ENCODE assay signal across 8 cellular contexts in genomic region chr19:45507864-45508680, GRCh38. TPM values are rescaled to one million over a fixed set of nuclear protein-coding genes. Genes with fewer than 3 reads are reported as not detected.
A peak's percentile ranks its signal among the peaks of the same experiment; 100 is the strongest.
DNase-seq lines count a peak whose midpoint lies in the region; ATAC-seq and TF ChIP-seq lines count a peak whose summit lies in the region.

No MANE protein-coding gene starts in this region.

- H3K4me3 ChIP-seq in DND-41 (ENCODE audit: low read depth in 1 of 2, low read length in 2 of 2) (peak overlapping the region; percentile 94 to 97), osteoblast (ENCODE audit: insufficient read depth, low read length) (peak overlapping the region; percentile 90)

- H3K4me2 ChIP-seq in DND-41 (ENCODE audit: insufficient read depth, low read length) (peak overlapping the region; percentile 99), osteoblast (ENCODE audit: insufficient read depth, low read length) (peak overlapping the region; percentile 100)

- H3K79me2 ChIP-seq in DND-41 (ENCODE audit: insufficient read depth, low read length) (peaks cover 23% of the 10 kb centered on the region), osteoblast (ENCODE audit: insufficient read depth, low read length) (peaks cover 55% of the 10 kb centered on the region)

- peak overlapping the region; percentile 90 for H3K9ac ChIP-seq in DND-41 (ENCODE audit: low read depth, low read length)

- ATAC-seq in DND-41 (ENCODE audit: insufficient read depth, low read depth) (no peak), foreskin keratinocyte (peak; percentile 13), GM19455 (IDR thresholded peaks at IDR 0.05; ENCODE audit: unreplicated experiment) (no peak), GM18502 (IDR thresholded peaks at IDR 0.05; ENCODE audit: poor library complexity, unreplicated experiment) (no peak)

- H2AFZ ChIP-seq in DND-41 (ENCODE audit: low read depth, low read length), result peak overlapping the region; percentile 3; the same call in 1 of the 2 replicates
- H2AFZ ChIP-seq in osteoblast (ENCODE audit: low read length), result peak overlapping the region; percentile 37

- no peaks in the 10 kb centered on the region for H3K9me3 ChIP-seq in DND-41 (ENCODE audit: insufficient read depth, low read length, severe bottlenecking)
- no peaks in the 10 kb centered on the region for H3K9me3 ChIP-seq in osteoblast (ENCODE audit: low read depth, low read length)

- peaks cover 27% of the 10 kb centered on the region for H3K4me1 ChIP-seq in DND-41 (ENCODE audit: insufficient read depth, low read length)
- H3K4me1 ChIP-seq in foreskin keratinocyte, result no peaks in the 10 kb centered on the region
- H3K4me1 ChIP-seq in osteoblast (ENCODE audit: insufficient read depth, low read length), result peaks cover 20% of the 10 kb centered on the region

- H4K20me1 ChIP-seq in DND-41 (ENCODE audit: insufficient read depth, low read length) (peaks cover 23% of the 10 kb centered on the region; the same call in 1 of the 2 replicates), osteoblast (ENCODE audit: insufficient read depth, low read length) (peaks cover 29% of the 10 kb centered on the region)

- no peaks in the 10 kb centered on the region for H3K36me3 ChIP-seq in DND-41 (ENCODE audit: insufficient read depth, low read length)
- peaks cover 6% of the 10 kb centered on the region for H3K36me3 ChIP-seq in osteoblast (ENCODE audit: insufficient read depth, low read length)

- TF ChIP-seq CTCF in DND-41 (IDR thresholded peaks at IDR 0.05; ENCODE audit: borderline replicate concordance, extremely low read depth, low read length, poor library complexity, severe bottlenecking) (no peak), foreskin keratinocyte (conservative IDR thresholded peaks at IDR 0.05) (no peak), osteoblast (IDR thresholded peaks at IDR 0.05; ENCODE audit: extremely low read depth, low read depth, low read length) (no peak)

- H3K27me3 ChIP-seq in DND-41 (ENCODE audit: insufficient read depth, low read length, poor library complexity) (no peaks in the 10 kb centered on the region), foreskin keratinocyte (no peaks in the 10 kb centered on the region), osteoblast (ENCODE audit: insufficient read depth, low read length) (no peaks in the 10 kb centered on the region)

- DNase-seq in DND-41, result peak; percentile 32
- DNase-seq in NCI-H1105 (lab: John Stamatoyannopoulos, UW), result peak; percentile 77
- peak; percentile 56 to 68 for DNase-seq in activated T-cell treated with anti-CD3 and anti-CD28 coated beads, Interleukin-2, amount 50 U/mL, for 48 hours
- peak in 1 of 2 donors; percentile 33 for DNase-seq in foreskin keratinocyte
- DNase-seq in osteoblast (ENCODE audit: insufficient read length, low spot score, missing footprints), result peak; percentile 92
- no peak for DNase-seq in SIG-M5 (lab: John Stamatoyannopoulos, UW)

- H3K27ac ChIP-seq in DND-41 (ENCODE audit: low read length) (peak overlapping the region; percentile 56), foreskin keratinocyte (peak overlapping the region; percentile 85), osteoblast (ENCODE audit: low read depth, low read length) (peak overlapping the region; percentile 75)

RNA-seq across cellular contexts. Expression of gene VASP, which starts 0.8 kb away (rescaled TPM):
- total RNA-seq in foreskin keratinocyte, result 168 and 176 TPM in 2 replicates
- polyA plus RNA-seq in foreskin keratinocyte, result 157 and 161 TPM in 2 replicates
- total RNA-seq in osteoblast, result 50.1 and 71.3 TPM in 2 replicates

RNA-seq across cellular contexts. Expression of gene PPM1N, which starts 9.8 kb away (rescaled TPM):
- 2.0 and 2.1 TPM in 2 replicates for total RNA-seq in foreskin keratinocyte
- 3.4 and 3.7 TPM in 2 replicates for polyA plus RNA-seq in foreskin keratinocyte
- 0.29 and 0.36 TPM in 2 replicates for total RNA-seq in osteoblast

RNA-seq across cellular contexts. Expression of gene RTN2, which starts 11.2 kb away (rescaled TPM):
- total RNA-seq in foreskin keratinocyte (11.7 and 12.0 TPM in 2 replicates), osteoblast (6.2 TPM in 2 replicates)
- polyA plus RNA-seq in foreskin keratinocyte, result 16.6 and 17.7 TPM in 2 replicates

RNA-seq across cellular contexts. Expression of gene FOSB, which starts 40.3 kb away (rescaled TPM):
- 1.7 and 2.7 TPM in 2 replicates for total RNA-seq in foreskin keratinocyte
- 0.68 and 1.0 TPM in 2 replicates for polyA plus RNA-seq in foreskin keratinocyte
- total RNA-seq in osteoblast, result 3.3 and 3.8 TPM in 2 replicates
